In the genomic region with DNA sequence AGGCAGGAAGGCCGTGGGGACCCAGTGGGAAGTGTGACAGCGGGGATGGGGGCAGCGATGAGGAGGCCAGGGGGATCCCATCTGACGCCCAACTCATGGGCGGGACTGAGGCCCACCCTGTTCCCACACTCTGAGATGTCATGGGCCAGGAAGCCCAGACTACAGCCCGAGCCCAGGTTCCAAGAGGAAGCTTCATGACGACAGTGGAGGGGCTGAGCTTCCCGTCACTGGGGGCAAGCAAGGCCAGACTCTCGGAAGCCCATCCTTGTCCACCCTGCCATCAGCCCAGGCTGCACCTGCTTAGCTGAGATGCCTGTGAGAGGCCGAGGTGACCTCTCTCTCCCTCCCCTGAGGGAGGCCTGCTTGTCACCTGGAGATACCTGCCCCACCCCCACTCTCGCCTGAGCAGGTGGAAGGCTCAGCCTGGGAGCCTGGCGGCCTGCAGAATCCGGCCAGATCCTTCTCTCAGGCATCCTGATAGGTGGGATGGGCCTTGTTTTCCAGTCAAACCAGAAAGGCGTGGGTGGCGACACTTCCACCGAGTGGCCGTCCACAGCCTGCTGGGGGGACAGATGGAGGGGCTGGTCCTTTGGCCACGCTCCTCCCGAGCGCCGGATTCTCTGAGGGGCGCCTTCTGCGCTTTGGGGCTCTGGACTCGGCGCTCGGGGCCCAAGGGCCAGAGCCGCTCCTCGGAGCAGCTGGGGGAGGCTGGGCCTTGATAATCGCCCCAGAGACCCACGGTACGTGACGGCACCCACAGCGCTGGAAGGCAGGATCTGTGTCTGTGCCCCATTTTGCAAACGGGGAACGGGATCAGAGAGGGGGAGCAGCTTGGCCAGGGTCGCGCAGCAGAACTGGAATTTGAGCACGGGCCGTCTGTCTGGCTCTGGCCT, we compare ENCODE assay signal across 1 cellular context.
TF ChIP-seq lines count a peak whose summit lies in the region.

No MANE protein-coding gene starts in this region.

TF ChIP-seq in SK-N-SH treated with all-trans-retinoic acid at 6 μM for 48 hours, 23 proteins besides CTCF, POLR2A, EP300 and RAD21 (continued from another document):
- TF ChIP-seq, protein P1, sequence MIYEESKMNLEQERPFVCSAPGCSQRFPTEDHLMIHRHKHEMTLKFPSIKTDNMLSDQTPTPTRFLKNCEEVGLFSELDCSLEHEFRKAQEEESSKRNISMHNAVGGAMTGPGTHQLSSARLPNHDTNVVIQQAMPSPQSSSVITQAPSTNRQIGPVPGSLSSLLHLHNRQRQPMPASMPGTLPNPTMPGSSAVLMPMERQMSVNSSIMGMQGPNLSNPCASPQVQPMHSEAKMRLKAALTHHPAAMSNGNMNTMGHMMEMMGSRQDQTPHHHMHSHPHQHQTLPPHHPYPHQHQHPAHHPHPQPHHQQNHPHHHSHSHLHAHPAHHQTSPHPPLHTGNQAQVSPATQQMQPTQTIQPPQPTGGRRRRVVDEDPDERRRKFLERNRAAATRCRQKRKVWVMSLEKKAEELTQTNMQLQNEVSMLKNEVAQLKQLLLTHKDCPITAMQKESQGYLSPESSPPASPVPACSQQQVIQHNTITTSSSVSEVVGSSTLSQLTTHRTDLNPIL (CRISPR knock-in tag; IDR thresholded peaks at IDR 0.05; ENCODE audit: low read depth) = no peak
- TF ChIP-seq ARNTL (CRISPR knock-in tag; IDR thresholded peaks at IDR 0.05; ENCODE audit: borderline replicate concordance, low read depth) (no peak), ZNF8 (CRISPR knock-in tag; IDR thresholded peaks at IDR 0.05) (no peak), PPARA (CRISPR knock-in tag; IDR thresholded peaks at IDR 0.05; ENCODE audit: borderline replicate concordance) (no peak)
TF ChIP-seq in SK-N-SH treated with all-trans-retinoic acid at 6 μM for 48 hours: peak in this region for 0.
